Comparison of ENCODE assay signal across 23 cellular contexts in genomic region chr1:216555653-216556052, GRCh38.
DNase-seq lines count a peak whose midpoint lies in the region; ATAC-seq and TF ChIP-seq lines count a peak whose summit lies in the region.
"Had no signal": no experiment of that assay in that cellular context is flagged by ENCODE, and none has a peak within 500 bp of the region (broad histone marks: within the 10 kb centered on the region; RNA-seq: fewer than 3 reads in every experiment).

No MANE protein-coding gene starts in this region.

- H3K9me3 Mint-ChIP-seq in mesothelial cell of epicardium, result no peaks in the 10 kb centered on the region

- no peaks in the 10 kb centered on the region for H3K9me3 ChIP-seq in IMR-90 (ENCODE audit: control insufficient read depth, insufficient read depth, low read length)
- H3K9me3 ChIP-seq: BE2C, BLaER1 had no signal

- no peak overlapping the region for H2BK20ac ChIP-seq in IMR-90 (ENCODE audit: low read depth, low read length)

- H3K9me1 ChIP-seq in IMR-90 (ENCODE audit: insufficient read depth, low read length), result no peaks in the 10 kb centered on the region

- no peak for TF ChIP-seq RAD21 in IMR-90 (IDR thresholded peaks at IDR 0.05; ENCODE audit: low read length)

- peak overlapping the region; percentile 59 for H3K27ac Mint-ChIP-seq in mesothelial cell of epicardium
- H3K27ac Mint-ChIP-seq: CD14-positive monocyte; CD4-positive, alpha-beta memory T cell; CD4-positive, CD25-positive, alpha-beta regulatory T cell; CD8-positive, alpha-beta memory T cell had no signal

- no peak for ATAC-seq in IMR-90 (ENCODE audit: low read depth)
- ATAC-seq: GM12878 had no signal

- CTCF ChIA-PET in IMR-90 (lab: Yijun Ruan, JAX), result interaction anchor here (0.5 kb wide), 1 partner anchor 46 kb away, joined by 3 read pairs; no protein-coding TSS in a partner anchor

- no peak overlapping the region for H2BK15ac ChIP-seq in IMR-90 (ENCODE audit: low read depth, low read length)

- H2AK9ac ChIP-seq in IMR-90 (replicated peaks; ENCODE audit: low read depth, low read length, poor library complexity), result no peak overlapping the region

- H2AK5ac ChIP-seq in IMR-90 (ENCODE audit: low read depth, low read length), result 0 out of 2 replicates have a peak overlapping the region, but pooled peaks have one; percentile 75

- no peaks in the 10 kb centered on the region for H4K20me1 ChIP-seq in IMR-90 (ENCODE audit: insufficient read depth, low read length)
- H4K20me1 ChIP-seq: BLaER1 had no signal

- no peak overlapping the region for H3K27ac ChIP-seq in IMR-90 (ENCODE audit: insufficient read depth, low read length)
- H3K27ac ChIP-seq: BLaER1 had no signal

- H4K5ac ChIP-seq in IMR-90 (ENCODE audit: low read depth, low read length), result no peak overlapping the region; the same call in 1 of the 2 replicates

- BruUV-seq in IMR-90 (replicated peaks; lab: Mats Ljungman, UMichigan), result no TSS peak

- no peak overlapping the region for H3K9ac ChIP-seq in IMR-90 (ENCODE audit: low read depth, low read length)
- H3K9ac ChIP-seq: BLaER1 had no signal

- TF ChIP-seq CTCF in IMR-90 (conservative IDR thresholded peaks at IDR 0.05; ENCODE audit: low read depth, low read length), result no peak
- no peak for TF ChIP-seq CTCF in mesothelial cell of epicardium (IDR thresholded peaks at IDR 0.05; ENCODE audit: unreplicated experiment)

- no CpG with 5 or more reads among the region's 4 CpGs for WGBS in IMR-90 (ENCODE audit: extremely low coverage in 2 of 2, insufficient read length in 1 of 2), 2 experiments

- H3K27me3 ChIP-seq in IMR-90 (ENCODE audit: control insufficient read depth, insufficient read depth, low read length), result no peaks in the 10 kb centered on the region
- H3K27me3 ChIP-seq: BE2C, BLaER1 had no signal

- no peak overlapping the region for H4K8ac ChIP-seq in IMR-90 (ENCODE audit: low read depth in 2 of 2, low read length in 2 of 2)

- no peak for TF ChIP-seq POLR2A in IMR-90 (IDR thresholded peaks at IDR 0.05; ENCODE audit: low read depth, low read length)

- H3K4me3 ChIP-seq in IMR-90 (ENCODE audit: insufficient read depth, low read depth, low read length), result no peak overlapping the region
- H3K4me3 ChIP-seq: BLaER1, GM12878 had no signal

- in situ Hi-C loops in IMR-90 (cut with MboI; ENCODE audit: low sequenced_read_pairs), result loop anchor here (25.0 kb wide), 1 partner anchor 568 kb away; no protein-coding TSS in a partner anchor

- H3K79me1 ChIP-seq in IMR-90 (ENCODE audit: low read depth in 1 of 2, low read length in 2 of 2), result no peaks in the 10 kb centered on the region

- H4K91ac ChIP-seq in IMR-90 (ENCODE audit: insufficient read depth, low read depth, low read length), result no peak overlapping the region

- no peak overlapping the region for H3K4me3 Mint-ChIP-seq in mesothelial cell of epicardium
- H3K4me3 Mint-ChIP-seq: CD14-positive monocyte; CD4-positive, alpha-beta memory T cell; CD4-positive, CD25-positive, alpha-beta regulatory T cell; CD8-positive, alpha-beta memory T cell had no signal

- H3K36me3 Mint-ChIP-seq in mesothelial cell of epicardium, result no peaks in the 10 kb centered on the region
- H3K36me3 Mint-ChIP-seq: CD14-positive monocyte; CD4-positive, alpha-beta memory T cell; CD4-positive, CD25-positive, alpha-beta regulatory T cell; CD8-positive, alpha-beta memory T cell had no signal

- no peak for DNase-seq in IMR-90
- DNase-seq in SK-N-DZ (ENCODE audit: low spot score), result peak; percentile 81
- no peak for DNase-seq in mesothelial cell of epicardium (ENCODE audit: low spot score in 2 of 2, unreplicated experiment in 2 of 2)
- DNase-seq in NCI-H1092 (lab: John Stamatoyannopoulos, UW), result no peak
- no peak for DNase-seq in anterior cingulate cortex (lab: John Stamatoyannopoulos, UW)
- DNase-seq in NCI-H446 treated with DMSO at 0.1 percent for 48 hours (lab: John Stamatoyannopoulos, UW), result no peak
- DNase-seq: 8988T; BE2C; C1 segment of cervical spinal cord; CD4-positive, alpha-beta memory T cell; CD4-positive, CD25-positive, alpha-beta regulatory T cell; CD8-positive, alpha-beta memory T cell; COR-L47; DMS 273 treated with DMSO at 0.1 percent for 48 hours; DMS153; DMS53; DMS79; DND-41; EL; GDM1 had no signal

- POLR2A ChIA-PET in IMR-90 (lab: Charles Lee; ENCODE audit: unreplicated experiment), result no interaction called here

- no peak overlapping the region for H3K56ac ChIP-seq in IMR-90 (ENCODE audit: extremely low read depth, insufficient read depth, low read length)

- H2AFZ ChIP-seq in IMR-90 (replicated peaks; ENCODE audit: low read length, poor library complexity), result no peak overlapping the region

- intact Hi-C loops in IMR-90 (cut with micrococcal nuclease), result no loop called here

- H3K14ac ChIP-seq in IMR-90 (replicated peaks; ENCODE audit: low read depth, low read length), result no peak overlapping the region

- no peak overlapping the region for H3K23ac ChIP-seq in IMR-90 (ENCODE audit: low read depth, low read length)

- dilution Hi-C loops in IMR-90 (cut with HindIII; ENCODE audit: low sequenced_read_pairs, unreplicated experiment), result no loop called here

- H3K36me3 ChIP-seq in IMR-90 (ENCODE audit: control insufficient read depth, insufficient read depth, low read length), result no peaks in the 10 kb centered on the region
- H3K36me3 ChIP-seq: BLaER1 had no signal

- H2BK120ac ChIP-seq in IMR-90 (ENCODE audit: low read depth, low read length), result no peak overlapping the region

- H3K4me1 Mint-ChIP-seq in mesothelial cell of epicardium, result peaks cover 39% of the 10 kb centered on the region
- H3K4me1 Mint-ChIP-seq: CD14-positive monocyte; CD4-positive, alpha-beta memory T cell; CD4-positive, CD25-positive, alpha-beta regulatory T cell; CD8-positive, alpha-beta memory T cell had no signal

- H3K4ac ChIP-seq in IMR-90 (ENCODE audit: low read depth, low read length), result no peak overlapping the region

- no peaks in the 10 kb centered on the region for H3K27me3 Mint-ChIP-seq in mesothelial cell of epicardium (ENCODE audit: low read depth)
- H3K27me3 Mint-ChIP-seq: CD4-positive, alpha-beta memory T cell; CD4-positive, CD25-positive, alpha-beta regulatory T cell; CD8-positive, alpha-beta memory T cell had no signal

- no peak overlapping the region for H3K4me2 ChIP-seq in IMR-90 (ENCODE audit: low read depth, low read length)
- H3K4me2 ChIP-seq: BLaER1 had no signal

- H2BK5ac ChIP-seq in IMR-90 (ENCODE audit: low read depth, low read length, poor library complexity, severe bottlenecking), result no peak overlapping the region

- peaks cover 4% of the 10 kb centered on the region for H3K4me1 ChIP-seq in IMR-90 (ENCODE audit: control insufficient read depth, insufficient read depth, low read length)
- H3K4me1 ChIP-seq: BLaER1 had no signal

- no peak overlapping the region for H3K18ac ChIP-seq in IMR-90 (ENCODE audit: low read depth, low read length)

TF ChIP-seq in IMR-90, 13 proteins besides CTCF, POLR2A, EP300 and RAD21:
- TF ChIP-seq MAZ (IDR thresholded peaks at IDR 0.05; ENCODE audit: borderline replicate concordance, low read depth, low read length), result no peak
- no peak for TF ChIP-seq USF2 (IDR thresholded peaks at IDR 0.05; ENCODE audit: low read depth, low read length)
TF ChIP-seq in IMR-90: peak in this region for 0.
